In the genomic region with DNA sequence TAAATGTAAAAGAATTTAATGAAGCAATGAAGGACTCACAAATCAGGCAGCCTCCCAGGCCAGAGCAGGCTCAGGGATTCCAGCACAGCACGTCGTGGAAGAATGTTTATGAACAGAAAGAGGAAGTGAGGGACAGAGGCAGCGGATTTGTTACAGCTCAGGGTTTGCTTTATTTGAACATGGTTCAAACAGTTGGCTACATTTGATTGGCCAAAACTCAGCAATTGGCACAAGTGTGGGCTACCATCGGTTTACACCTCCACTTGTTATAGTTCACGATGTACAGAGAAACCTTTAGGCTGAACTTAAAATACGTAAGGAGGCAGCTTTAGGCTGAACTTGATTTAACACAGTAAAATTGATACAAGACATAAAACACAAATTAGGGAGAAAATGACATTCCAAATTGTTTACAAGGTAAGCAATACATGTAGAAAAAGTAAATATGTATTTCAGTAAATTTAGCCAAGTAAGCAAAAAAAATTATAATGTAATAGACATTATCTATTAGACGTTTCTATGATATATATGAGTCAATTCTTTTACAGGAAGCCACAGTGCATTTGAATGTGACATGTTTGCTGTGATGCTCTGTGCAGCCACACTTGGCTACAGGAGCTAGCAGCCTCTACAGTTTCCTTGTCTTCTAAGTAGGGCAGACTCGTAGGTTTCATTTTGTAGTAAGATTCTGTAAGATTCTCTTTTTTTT, we compare ENCODE assay signal across 8 cellular contexts.
DNase-seq lines count a peak whose midpoint lies in the region; ATAC-seq and TF ChIP-seq lines count a peak whose summit lies in the region.

No MANE protein-coding gene starts in this region.

- WGBS in spleen, 5 donors, result 26 to 39% (median 30%) methylated on average over 8 of the region's 8 CpGs

- intact Hi-C loops in breast epithelium (cut with DNase I; ENCODE audit: low total_unique reads) (no loop called here), spleen (cut with DNase I; ENCODE audit: low total_unique reads) (no loop called here)

- peak; percentile 69 for ATAC-seq in GM21360 (IDR thresholded peaks at IDR 0.05; ENCODE audit: unreplicated experiment)
- ATAC-seq in HG03520 (IDR thresholded peaks at IDR 0.05; ENCODE audit: unreplicated experiment), result peak; percentile 76

- H3K9me3 ChIP-seq in breast epithelium (peaks cover 0 to 5% of the 10 kb centered on the region in 2 donors), spleen (peaks cover 0 to 14% (median 10%) of the 10 kb centered on the region in 8 donors)

- TF ChIP-seq POLR2A in breast epithelium (IDR thresholded peaks at IDR 0.05) (no peak), spleen (IDR thresholded peaks at IDR 0.05) (no peak)

- H3K4me3 ChIP-seq in breast epithelium, result no peak overlapping the region
- peak overlapping the region in 6 of 8 donors; percentile 16 to 63 (median 20) for H3K4me3 ChIP-seq in spleen

- no peaks in the 10 kb centered on the region for H3K27me3 ChIP-seq in breast epithelium
- H3K27me3 ChIP-seq in spleen (replicated peaks in 1 of 7), result no peaks in the 10 kb centered on the region

- H3K27ac ChIP-seq in breast epithelium, result peak overlapping the region; percentile 88 to 94
- H3K27ac ChIP-seq in spleen, result peak overlapping the region in 7 of 8 donors; percentile 33 to 93 (median 76)

- H3K36me3 ChIP-seq in breast epithelium (no peaks in the 10 kb centered on the region), spleen (no peaks in the 10 kb centered on the region)

- DNase-seq in EL (peak; percentile 25), breast epithelium (ENCODE audit: low spot score in 2 of 2) (peak in 1 of 2 donors; percentile 32), spleen (no peak), G401 (ENCODE audit: low spot score) (no peak), T-helper 9 cell (no peak)
- no peak for DNase-seq in activated CD4-positive, CD25-positive, alpha-beta regulatory T cell treated with anti-CD3 and anti-CD28 coated beads, Interleukin-2, amount 50 U/mL, for 72 hours

- in situ Hi-C loops in G401 (cut with HindIII; ENCODE audit: low sequenced_read_pairs), result no loop called here

- TF ChIP-seq CTCF in breast epithelium (IDR thresholded peaks at IDR 0.05) (no peak), spleen (IDR thresholded peaks at IDR 0.05 in 8 of 11, conservative IDR thresholded peaks at IDR 0.05 in 3 of 11) (no peak)

- peaks cover 0 to 10% of the 10 kb centered on the region in 2 donors for H3K4me1 ChIP-seq in breast epithelium
- peaks cover 7 to 56% (median 21%) of the 10 kb centered on the region in 6 donors for H3K4me1 ChIP-seq in spleen

Comparison
In these comparisons a context has a peak if more than half of its experiments do, and no peak if none do; other contexts are left out.
1. H3K4me3 ChIP-seq: peak in spleen (6 of 8); none in breast epithelium (0 of 3).